In the genomic region with DNA sequence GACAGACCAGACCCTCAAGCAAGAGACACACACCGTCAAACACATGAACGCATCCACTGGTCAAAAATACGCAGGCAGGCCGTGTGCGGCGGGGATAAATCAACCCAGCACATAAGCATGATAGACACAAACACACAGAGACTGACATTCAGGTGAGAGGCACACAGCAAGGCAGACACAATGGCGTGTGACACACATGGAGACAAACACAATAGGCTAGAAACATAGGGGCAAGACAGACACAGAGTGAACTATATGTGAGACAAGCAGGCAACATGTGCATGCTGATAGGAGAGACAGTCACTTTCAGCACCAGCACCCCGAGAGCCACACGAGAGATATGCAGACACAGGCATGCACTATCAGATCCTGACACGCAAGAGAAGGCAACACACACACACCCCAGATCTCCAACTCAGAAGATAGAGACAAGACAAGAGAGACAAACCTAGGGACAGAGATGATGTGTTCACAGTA, we compare ENCODE assay signal across 1 cellular context.
TF ChIP-seq lines count a peak whose summit lies in the region.

No MANE protein-coding gene starts in this region.

TF ChIP-seq in K562, 482 proteins besides CTCF, POLR2A, EP300 and RAD21 (continued from another document and continues in another):
- TF ChIP-seq RREB1 (CRISPR knock-in tag; IDR thresholded peaks at IDR 0.05) = no peak
- no peak for TF ChIP-seq MEF2A (IDR thresholded peaks at IDR 0.05; ENCODE audit: control insufficient read depth, low read depth, low read length)
- TF ChIP-seq, protein P1, sequence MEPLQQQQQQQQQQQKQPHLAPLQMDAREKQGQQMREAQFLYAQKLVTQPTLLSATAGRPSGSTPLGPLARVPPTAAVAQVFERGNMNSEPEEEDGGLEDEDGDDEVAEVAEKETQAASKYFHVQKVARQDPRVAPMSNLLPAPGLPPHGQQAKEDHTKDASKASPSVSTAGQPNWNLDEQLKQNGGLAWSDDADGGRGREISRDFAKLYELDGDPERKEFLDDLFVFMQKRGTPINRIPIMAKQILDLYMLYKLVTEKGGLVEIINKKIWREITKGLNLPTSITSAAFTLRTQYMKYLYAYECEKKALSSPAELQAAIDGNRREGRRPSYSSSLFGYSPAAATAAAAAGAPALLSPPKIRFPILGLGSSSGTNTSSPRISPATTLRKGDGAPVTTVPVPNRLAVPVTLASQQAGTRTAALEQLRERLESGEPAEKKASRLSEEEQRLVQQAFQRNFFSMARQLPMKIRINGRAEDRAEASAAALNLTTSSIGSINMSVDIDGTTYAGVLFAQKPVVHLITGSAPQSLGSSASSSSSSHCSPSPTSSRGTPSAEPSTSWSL (CRISPR knock-in tag; IDR thresholded peaks at IDR 0.05; ENCODE audit: borderline replicate concordance) = no peak
- TF ChIP-seq RBM14 (IDR thresholded peaks at IDR 0.05; ENCODE audit: borderline replicate concordance, insufficient read depth, low read depth, low read length) = no peak
- no peak for TF ChIP-seq SRSF1 (IDR thresholded peaks at IDR 0.05; ENCODE audit: low read depth, low read length)
- TF ChIP-seq THRB (CRISPR knock-in tag; conservative IDR thresholded peaks at IDR 0.05) = 0 out of 2 replicates have a peak, but pooled peaks have one; percentile 11
- peak; percentile 95 for TF ChIP-seq ZNF589 (CRISPR knock-in tag; IDR thresholded peaks at IDR 0.05; ENCODE audit: low read depth)
- TF ChIP-seq, protein P2, sequence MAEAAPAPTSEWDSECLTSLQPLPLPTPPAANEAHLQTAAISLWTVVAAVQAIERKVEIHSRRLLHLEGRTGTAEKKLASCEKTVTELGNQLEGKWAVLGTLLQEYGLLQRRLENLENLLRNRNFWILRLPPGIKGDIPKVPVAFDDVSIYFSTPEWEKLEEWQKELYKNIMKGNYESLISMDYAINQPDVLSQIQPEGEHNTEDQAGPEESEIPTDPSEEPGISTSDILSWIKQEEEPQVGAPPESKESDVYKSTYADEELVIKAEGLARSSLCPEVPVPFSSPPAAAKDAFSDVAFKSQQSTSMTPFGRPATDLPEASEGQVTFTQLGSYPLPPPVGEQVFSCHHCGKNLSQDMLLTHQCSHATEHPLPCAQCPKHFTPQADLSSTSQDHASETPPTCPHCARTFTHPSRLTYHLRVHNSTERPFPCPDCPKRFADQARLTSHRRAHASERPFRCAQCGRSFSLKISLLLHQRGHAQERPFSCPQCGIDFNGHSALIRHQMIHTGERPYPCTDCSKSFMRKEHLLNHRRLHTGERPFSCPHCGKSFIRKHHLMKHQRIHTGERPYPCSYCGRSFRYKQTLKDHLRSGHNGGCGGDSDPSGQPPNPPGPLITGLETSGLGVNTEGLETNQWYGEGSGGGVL (CRISPR knock-in tag; IDR thresholded peaks at IDR 0.05) = no peak
- no peak for TF ChIP-seq RBBP5 (IDR thresholded peaks at IDR 0.05; ENCODE audit: borderline replicate concordance, insufficient read depth, low read length, poor library complexity, severe bottlenecking)
- TF ChIP-seq BRF1 (IDR thresholded peaks at IDR 0.05; ENCODE audit: borderline replicate concordance, extremely low read depth, insufficient read length) = no peak
- TF ChIP-seq PHTF2 (CRISPR knock-in tag; IDR thresholded peaks at IDR 0.05) = no peak
- peak; percentile 98 for TF ChIP-seq CBFA2T3 (IDR thresholded peaks at IDR 0.05)
- no peak for TF ChIP-seq ESRRB (CRISPR knock-in tag; IDR thresholded peaks at IDR 0.05; ENCODE audit: borderline replicate concordance)
- TF ChIP-seq, protein P3, sequence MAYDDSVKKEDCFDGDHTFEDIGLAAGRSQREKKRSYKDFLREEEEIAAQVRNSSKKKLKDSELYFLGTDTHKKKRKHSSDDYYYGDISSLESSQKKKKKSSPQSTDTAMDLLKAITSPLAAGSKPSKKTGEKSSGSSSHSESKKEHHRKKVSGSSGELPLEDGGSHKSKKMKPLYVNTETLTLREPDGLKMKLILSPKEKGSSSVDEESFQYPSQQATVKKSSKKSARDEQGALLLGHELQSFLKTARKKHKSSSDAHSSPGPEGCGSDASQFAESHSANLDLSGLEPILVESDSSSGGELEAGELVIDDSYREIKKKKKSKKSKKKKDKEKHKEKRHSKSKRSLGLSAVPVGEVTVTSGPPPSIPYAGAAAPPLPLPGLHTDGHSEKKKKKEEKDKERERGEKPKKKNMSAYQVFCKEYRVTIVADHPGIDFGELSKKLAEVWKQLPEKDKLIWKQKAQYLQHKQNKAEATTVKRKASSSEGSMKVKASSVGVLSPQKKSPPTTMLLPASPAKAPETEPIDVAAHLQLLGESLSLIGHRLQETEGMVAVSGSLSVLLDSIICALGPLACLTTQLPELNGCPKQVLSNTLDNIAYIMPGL (CRISPR knock-in tag; IDR thresholded peaks at IDR 0.05) = no peak; the same call in 1 of the 2 replicates
- TF ChIP-seq SREBF2 (CRISPR knock-in tag; IDR thresholded peaks at IDR 0.05) = no peak
- peak in 1 of 2 experiments; percentile 83; a peak in 1 of 4 replicates for TF ChIP-seq ARNT (IDR thresholded peaks at IDR 0.05)
- TF ChIP-seq ZNF184 (CRISPR knock-in tag; IDR thresholded peaks at IDR 0.05) = no peak
- peak; percentile 74 for TF ChIP-seq HDAC3 (IDR thresholded peaks at IDR 0.05; ENCODE audit: borderline replicate concordance, partially characterized antibody)
- no peak for TF ChIP-seq U2AF1 (optimal IDR thresholded peaks at IDR 0.05; ENCODE audit: low read depth, low read length)
- TF ChIP-seq, protein P4, sequence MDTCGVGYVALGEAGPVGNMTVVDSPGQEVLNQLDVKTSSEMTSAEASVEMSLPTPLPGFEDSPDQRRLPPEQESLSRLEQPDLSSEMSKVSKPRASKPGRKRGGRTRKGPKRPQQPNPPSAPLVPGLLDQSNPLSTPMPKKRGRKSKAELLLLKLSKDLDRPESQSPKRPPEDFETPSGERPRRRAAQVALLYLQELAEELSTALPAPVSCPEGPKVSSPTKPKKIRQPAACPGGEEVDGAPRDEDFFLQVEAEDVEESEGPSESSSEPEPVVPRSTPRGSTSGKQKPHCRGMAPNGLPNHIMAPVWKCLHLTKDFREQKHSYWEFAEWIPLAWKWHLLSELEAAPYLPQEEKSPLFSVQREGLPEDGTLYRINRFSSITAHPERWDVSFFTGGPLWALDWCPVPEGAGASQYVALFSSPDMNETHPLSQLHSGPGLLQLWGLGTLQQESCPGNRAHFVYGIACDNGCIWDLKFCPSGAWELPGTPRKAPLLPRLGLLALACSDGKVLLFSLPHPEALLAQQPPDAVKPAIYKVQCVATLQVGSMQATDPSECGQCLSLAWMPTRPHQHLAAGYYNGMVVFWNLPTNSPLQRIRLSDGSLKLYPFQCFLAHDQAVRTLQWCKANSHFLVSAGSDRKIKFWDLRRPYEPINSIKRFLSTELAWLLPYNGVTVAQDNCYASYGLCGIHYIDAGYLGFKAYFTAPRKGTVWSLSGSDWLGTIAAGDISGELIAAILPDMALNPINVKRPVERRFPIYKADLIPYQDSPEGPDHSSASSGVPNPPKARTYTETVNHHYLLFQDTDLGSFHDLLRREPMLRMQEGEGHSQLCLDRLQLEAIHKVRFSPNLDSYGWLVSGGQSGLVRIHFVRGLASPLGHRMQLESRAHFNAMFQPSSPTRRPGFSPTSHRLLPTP (IDR thresholded peaks at IDR 0.05; ENCODE audit: borderline replicate concordance, extremely low read depth, insufficient read length) = no peak
- TF ChIP-seq CBX8 (IDR thresholded peaks at IDR 0.05; ENCODE audit: borderline replicate concordance, extremely low read depth, low read depth, low read length, poor library complexity, severe bottlenecking) = no peak
- TF ChIP-seq, protein P5, sequence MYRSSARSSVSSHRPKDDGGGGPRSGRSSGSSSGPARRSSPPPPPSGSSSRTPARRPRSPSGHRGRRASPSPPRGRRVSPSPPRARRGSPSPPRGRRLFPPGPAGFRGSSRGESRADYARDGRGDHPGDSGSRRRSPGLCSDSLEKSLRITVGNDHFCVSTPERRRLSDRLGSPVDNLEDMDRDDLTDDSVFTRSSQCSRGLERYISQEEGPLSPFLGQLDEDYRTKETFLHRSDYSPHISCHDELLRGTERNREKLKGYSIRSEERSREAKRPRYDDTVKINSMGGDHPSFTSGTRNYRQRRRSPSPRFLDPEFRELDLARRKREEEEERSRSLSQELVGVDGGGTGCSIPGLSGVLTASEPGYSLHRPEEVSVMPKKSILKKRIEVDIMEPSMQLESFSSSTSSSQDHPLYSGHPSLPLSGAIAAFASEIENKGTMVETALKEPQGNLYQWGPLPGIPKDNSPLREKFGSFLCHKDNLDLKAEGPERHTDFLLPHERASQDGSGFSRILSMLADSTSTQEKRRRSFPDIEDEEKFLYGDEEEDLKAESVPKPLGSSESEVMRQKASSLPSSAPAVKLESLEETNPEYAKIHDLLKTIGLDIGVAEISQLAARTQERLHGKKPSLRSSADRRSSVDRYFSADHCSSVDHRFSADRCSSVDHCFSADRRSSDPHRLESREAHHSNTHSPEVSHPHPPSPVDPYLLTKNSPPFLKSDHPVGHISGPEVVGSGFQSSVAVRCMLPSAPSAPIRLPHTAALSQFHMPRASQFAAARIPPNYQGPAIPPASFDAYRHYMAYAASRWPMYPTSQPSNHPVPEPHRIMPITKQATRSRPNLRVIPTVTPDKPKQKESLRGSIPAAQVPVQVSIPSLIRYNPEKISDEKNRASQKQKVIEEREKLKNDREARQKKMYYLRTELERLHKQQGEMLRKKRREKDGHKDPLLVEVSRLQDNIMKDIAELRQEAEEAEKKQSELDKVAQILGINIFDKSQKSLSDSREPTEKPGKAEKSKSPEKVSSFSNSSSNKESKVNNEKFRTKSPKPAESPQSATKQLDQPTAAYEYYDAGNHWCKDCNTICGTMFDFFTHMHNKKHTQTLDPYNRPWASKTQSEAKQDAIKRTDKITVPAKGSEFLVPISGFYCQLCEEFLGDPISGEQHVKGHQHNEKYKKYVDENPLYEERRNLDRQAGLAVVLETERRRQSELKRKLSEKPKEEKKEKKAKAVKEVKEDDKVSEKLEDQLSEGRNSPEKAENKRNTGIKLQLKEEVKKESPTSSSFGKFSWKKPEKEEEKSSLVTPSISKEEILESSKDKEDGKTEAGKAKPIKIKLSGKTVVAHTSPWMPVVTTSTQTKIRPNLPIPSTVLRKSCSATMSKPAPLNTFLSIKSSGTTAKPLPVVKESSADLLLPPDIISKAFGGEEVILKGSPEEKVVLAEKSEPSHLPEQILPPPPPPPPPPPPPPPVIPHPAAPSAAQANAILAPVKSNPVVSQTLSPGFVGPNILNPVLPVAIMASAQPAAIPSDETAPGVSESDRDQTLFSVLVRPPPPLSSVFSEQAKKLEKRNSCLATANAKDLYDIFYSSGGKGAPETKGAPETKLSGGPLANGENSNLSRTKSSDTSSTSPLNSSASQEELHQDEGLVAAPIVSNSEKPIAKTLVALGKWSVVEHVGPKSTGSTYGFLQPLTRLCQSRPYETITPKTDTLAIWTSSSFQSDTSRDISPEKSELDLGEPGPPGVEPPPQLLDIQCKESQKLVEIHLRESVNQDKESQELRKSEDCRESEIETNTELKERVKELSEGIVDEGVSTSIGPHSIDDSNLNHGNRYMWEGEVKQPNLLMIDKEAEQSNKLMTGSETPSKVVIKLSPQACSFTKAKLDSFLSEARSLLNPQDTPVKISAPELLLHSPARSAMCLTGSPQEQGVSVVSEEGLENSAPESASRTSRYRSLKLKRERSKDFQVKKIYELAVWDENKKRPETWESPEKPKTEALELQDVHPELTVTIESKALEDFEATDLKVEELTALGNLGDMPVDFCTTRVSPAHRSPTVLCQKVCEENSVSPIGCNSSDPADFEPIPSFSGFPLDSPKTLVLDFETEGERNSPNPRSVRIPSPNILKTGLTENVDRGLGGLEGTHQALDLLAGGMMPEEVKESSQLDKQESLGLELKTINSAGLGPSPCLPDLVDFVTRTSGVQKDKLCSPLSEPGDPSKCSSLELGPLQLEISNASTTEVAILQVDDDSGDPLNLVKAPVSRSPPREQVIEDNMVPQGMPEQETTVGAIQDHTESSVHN (IDR thresholded peaks at IDR 0.05; ENCODE audit: borderline replicate concordance in 1 of 2, low read depth in 1 of 2) = no peak
